ENCODE assay signal across 21 cellular contexts in genomic region chr12:132194556-132194955, GRCh38.
"Had no signal": no experiment of that assay in that cellular context is flagged by ENCODE, and none has a peak within 500 bp of the region (broad histone marks: within the 10 kb centered on the region; RNA-seq: fewer than 3 reads in every experiment).

No MANE protein-coding gene starts in this region.

- H3K27ac ChIP-seq: adrenal gland, body of pancreas, esophagus muscularis mucosa, foreskin keratinocyte, gastrocnemius medialis, heart left ventricle had no signal

- H3K4me3 ChIP-seq: adrenal gland, body of pancreas, esophagus muscularis mucosa, gastrocnemius medialis, heart left ventricle had no signal

- H3K27me3 ChIP-seq: adrenal gland, body of pancreas, foreskin keratinocyte had no signal

- H3K4me1 ChIP-seq: foreskin keratinocyte had no signal

- H3K36me3 ChIP-seq: adrenal gland, esophagus muscularis mucosa, gastrocnemius medialis, heart left ventricle had no signal

- ATAC-seq: activated CD4-positive, alpha-beta T cell treated with anti-CD3 and anti-CD28 coated beads for 36 hours; activated CD8-positive, alpha-beta memory T cell treated with anti-CD3 and anti-CD28 coated beads, Interleukin-2, amount 10 ng/mL, durations not matched to agents 7 days and 5 days; activated CD8-positive, alpha-beta T cell treated with anti-CD3 and anti-CD28 coated beads, Interleukin-2, amount 10 ng/mL, durations not matched to agents 7 days and 5 days; activated naive CD8-positive, alpha-beta T cell treated with anti-CD3 and anti-CD28 coated beads, Interleukin-2, amount 50 U/mL, for 24 hours; body of pancreas; effector memory CD8-positive, alpha-beta T cell; foreskin keratinocyte; gastrocnemius medialis; heart left ventricle had no signal

- DNase-seq: activated CD4-positive, CD25-positive, alpha-beta regulatory T cell; activated CD4-positive, CD25-positive, alpha-beta regulatory T cell treated with anti-CD3 and anti-CD28 coated beads, Interleukin-2, amount 50 U/mL, for 72 hours; activated CD8-positive, alpha-beta memory T cell treated with anti-CD3 and anti-CD28 coated beads, Interleukin-2, amount 10 ng/mL, durations not matched to agents 7 days and 5 days; activated CD8-positive, alpha-beta memory T cell treated with anti-CD3 and anti-CD28 coated beads, Interleukin-2, amount 50 U/mL, for 4 hours; activated CD8-positive, alpha-beta T cell treated with anti-CD3 and anti-CD28 coated beads, Interleukin-2, amount 10 ng/mL, durations not matched to agents 7 days and 5 days; activated effector memory CD4-positive, alpha-beta T cell treated with anti-CD3 and anti-CD28 coated beads, Interleukin-2, amount 50 U/mL, for 16 hours; activated T-cell treated with anti-CD3 and anti-CD28 coated beads, Interleukin-2, amount 50 U/mL, for 1 hour; adrenal gland; amygdala; aorta; body of pancreas; cortex of kidney; effector CD4-positive, alpha-beta T cell; foreskin keratinocyte; gastrocnemius medialis; glutamatergic neuron had no signal

- H3K9me3 ChIP-seq: gastrocnemius medialis had no signal
